In genomic region chrX:47176101-47176740, GRCh38 we compare ENCODE assay signal across 15 cellular contexts.
"Had no signal": no experiment of that assay in that cellular context is flagged by ENCODE, and none has a peak within 500 bp of the region (broad histone marks: within the 10 kb centered on the region; RNA-seq: fewer than 3 reads in every experiment).

No MANE protein-coding gene starts in this region.

- ATAC-seq: body of pancreas, pancreas had no signal

- H3K9me3 Mint-ChIP-seq: activated T-helper 17 cell treated with anti-CD3 and anti-CD28 coated beads, Interleukin-2, amount 50 U/mL, for 72 hours; neural crest cell; stimulated activated naive CD8-positive, alpha-beta T cell treated with anti-CD3 and anti-CD28 coated beads, Interleukin-15, Interleukin-2, amounts not matched to agents 100 ng/mL and 50 ng/mL, for 24 hours had no signal

- H3K9me3 ChIP-seq: body of pancreas, esophagus muscularis mucosa, pancreas, upper lobe of left lung had no signal

- H3K27me3 Mint-ChIP-seq: activated T-helper 17 cell treated with anti-CD3 and anti-CD28 coated beads, Interleukin-2, amount 50 U/mL, for 72 hours; stimulated activated naive CD8-positive, alpha-beta T cell treated with anti-CD3 and anti-CD28 coated beads, Interleukin-15, Interleukin-2, amounts not matched to agents 100 ng/mL and 50 ng/mL, for 24 hours had no signal

- H3K27me3 ChIP-seq: body of pancreas, esophagus muscularis mucosa, pancreas, upper lobe of left lung had no signal

- H3K4me3 ChIP-seq: body of pancreas, coronary artery, esophagus muscularis mucosa, pancreas, upper lobe of left lung had no signal

- H3K4me1 ChIP-seq: body of pancreas, pancreas, upper lobe of left lung had no signal

- H3K4me3 Mint-ChIP-seq: activated T-helper 17 cell treated with anti-CD3 and anti-CD28 coated beads, Interleukin-2, amount 50 U/mL, for 72 hours; mesothelial cell of epicardium; neural crest cell; stimulated activated naive CD8-positive, alpha-beta T cell treated with anti-CD3 and anti-CD28 coated beads, Interleukin-15, Interleukin-2, amounts not matched to agents 100 ng/mL and 50 ng/mL, for 24 hours had no signal

- H3K4me1 Mint-ChIP-seq: mesothelial cell of epicardium, neural crest cell had no signal

- H3K27ac ChIP-seq: body of pancreas, coronary artery, esophagus muscularis mucosa, pancreas, upper lobe of left lung had no signal

- H3K27ac Mint-ChIP-seq: activated T-helper 17 cell treated with anti-CD3 and anti-CD28 coated beads, Interleukin-2, amount 50 U/mL, for 72 hours; mesothelial cell of epicardium; stimulated activated naive CD8-positive, alpha-beta T cell treated with anti-CD3 and anti-CD28 coated beads, Interleukin-15, Interleukin-2, amounts not matched to agents 100 ng/mL and 50 ng/mL, for 24 hours had no signal

- DNase-seq: activated CD4-positive, alpha-beta T cell treated with anti-CD3 and anti-CD28 coated beads, Interleukin-2, amount 50 U/mL, for 1 hour; activated CD8-positive, alpha-beta memory T cell treated with anti-CD3 and anti-CD28 coated beads for 24 hours; activated naive CD4-positive, alpha-beta T cell treated with anti-CD3 and anti-CD28 coated beads, Interleukin-2, amount 50 U/mL, for 16 hours; body of pancreas; central memory CD4-positive, alpha-beta T cell; stimulated activated CD4-positive, alpha-beta T cell treated with anti-CD3 and anti-CD28 coated beads, Interleukin-15, amount 100 ng/mL, for 24 hours; stimulated activated CD4-positive, alpha-beta T cell treated with anti-CD3 and anti-CD28 coated beads, Interleukin-4, amount 100 ng/mL, for 1 hour had no signal
